Comparison of ENCODE assay signal across 10 cellular contexts in genomic region chr5:72954389-72954788, GRCh38. TPM values are rescaled to one million over a fixed set of nuclear protein-coding genes. Genes with fewer than 3 reads are reported as not detected.
DNase-seq lines count a peak whose midpoint lies in the region; ATAC-seq, FAIRE-seq and TF ChIP-seq lines count a peak whose summit lies in the region.
"Had no signal": no experiment of that assay in that cellular context is flagged by ENCODE, and none has a peak within 500 bp of the region (broad histone marks: within the 10 kb centered on the region; RNA-seq: fewer than 3 reads in every experiment).

No MANE protein-coding gene starts in this region.

- peaks cover 29 to 59% of the 10 kb centered on the region in 2 donors for H3K27me3 Mint-ChIP-seq in CD8-positive, alpha-beta memory T cell
- H3K27me3 Mint-ChIP-seq in neural crest cell (ENCODE audit: low read depth) = peaks cover 4% of the 10 kb centered on the region

- peaks cover 0 to 10% (median 0%) of the 10 kb centered on the region in 3 donors for H3K36me3 Mint-ChIP-seq in CD8-positive, alpha-beta memory T cell
- no peaks in the 10 kb centered on the region for H3K36me3 Mint-ChIP-seq in neural crest cell (ENCODE audit: low read depth)

- H3K9me3 ChIP-seq in CD8-positive, alpha-beta memory T cell (ENCODE audit: low read length) = no peaks in the 10 kb centered on the region
- H3K9me3 ChIP-seq in pancreas = no peaks in the 10 kb centered on the region

- peak overlapping the region; percentile 97; the same call in 1 of the 2 replicates for H3K4me2 ChIP-seq in KMS-11

- DNase-seq in CD8-positive, alpha-beta memory T cell = no peak
- no peak for DNase-seq in epithelial cell of proximal tubule (ENCODE audit: low read depth)
- no peak for DNase-seq in neural crest cell (ENCODE audit: low read depth, low spot score)
- no peak for DNase-seq in NCI-H2196 treated with DMSO at 0.1 percent for 48 hours (lab: John Stamatoyannopoulos, UW; ENCODE audit: unreplicated experiment)
- no peak for DNase-seq in stimulated activated naive CD8-positive, alpha-beta T cell treated with anti-CD3 and anti-CD28 coated beads, Interleukin-15, Interleukin-2, amounts not matched to agents 100 U/mL and 50 U/mL, for 24 hours
- no peak for DNase-seq in pancreas
- DNase-seq: NCI-H1694 treated with DMSO at 0.1 percent for 48 hours, right cardiac atrium had no signal

- TF ChIP-seq CTCF in KMS-11 (conservative IDR thresholded peaks at IDR 0.05; ENCODE audit: low read depth, low read length) (no peak), epithelial cell of proximal tubule (conservative IDR thresholded peaks at IDR 0.05; ENCODE audit: low read depth, low read length) (no peak), neural crest cell (conservative IDR thresholded peaks at IDR 0.05) (no peak), pancreas (IDR thresholded peaks at IDR 0.05) (no peak)

- intact Hi-C loops in pancreas (cut with DNase I) = no loop called here

- H3K4me3 Mint-ChIP-seq in CD8-positive, alpha-beta memory T cell = peak overlapping the region; percentile 26 to 96 (median 91)
- peak overlapping the region; percentile 95 for H3K4me3 Mint-ChIP-seq in neural crest cell

- 67 to 74% methylated on average over 7 of the region's 7 CpGs for WGBS in pancreas, 2 donors

- H2AFZ ChIP-seq in KMS-11 (ENCODE audit: low read depth) = no peak overlapping the region

- H3K27ac ChIP-seq in CD8-positive, alpha-beta memory T cell (ENCODE audit: low read depth, low read length) = no peak overlapping the region
- H3K27ac ChIP-seq in KMS-11 (no peak overlapping the region), pancreas (peak overlapping the region in 2 of 4 donors; percentile 91 to 98)

- H3K27ac Mint-ChIP-seq in CD8-positive, alpha-beta memory T cell = peak overlapping the region in 1 of 8 donors; percentile 69
- H3K27ac Mint-ChIP-seq in neural crest cell (ENCODE audit: unreplicated experiment) = no peak overlapping the region

- H3K4me3 ChIP-seq in CD8-positive, alpha-beta memory T cell (ENCODE audit: low read length) = no peak overlapping the region
- H3K4me3 ChIP-seq in KMS-11 (IDR thresholded peaks at IDR 0.05; ENCODE audit: insufficient read depth, low read depth, low read length) = no peak overlapping the region
- peak overlapping the region; percentile 77 for H3K4me3 ChIP-seq in epithelial cell of proximal tubule (ENCODE audit: low read depth, low read length)
- H3K4me3 ChIP-seq in pancreas = peak overlapping the region in 1 of 4 donors; percentile 84

- POLR2A ChIA-PET in CD8-positive, alpha-beta memory T cell (lab: Charles Lee) = no interaction called here

- CTCF ChIA-PET in CD8-positive, alpha-beta memory T cell (lab: Charles Lee) = interaction anchor here (1.0 to 2.4 kb wide), 3 partner anchors 29 to 247 kb away, joined by 3 to 7 read pairs (median 3); no protein-coding TSS in a partner anchor

- no peak overlapping the region for H3K9ac ChIP-seq in KMS-11

- H4K20me1 ChIP-seq in KMS-11 (ENCODE audit: insufficient read depth) = no peaks in the 10 kb centered on the region

- ATAC-seq in stimulated activated naive CD8-positive, alpha-beta T cell treated with anti-CD3 and anti-CD28 coated beads, Interleukin-15, Interleukin-2, amounts not matched to agents 100 U/mL and 50 U/mL, for 24 hours = no peak
- ATAC-seq in pancreas = no peak
- no peak for ATAC-seq in GM21423 (IDR thresholded peaks at IDR 0.05; ENCODE audit: unreplicated experiment)

- H3K79me2 ChIP-seq in KMS-11 (ENCODE audit: insufficient read depth, low read depth) = peaks cover 11% of the 10 kb centered on the region; the same call in 1 of the 2 replicates

- H3K36me3 ChIP-seq in CD8-positive, alpha-beta memory T cell (ENCODE audit: insufficient read depth, low read length) = no peaks in the 10 kb centered on the region
- H3K36me3 ChIP-seq in KMS-11 (ENCODE audit: insufficient read depth) (no peaks in the 10 kb centered on the region), pancreas (no peaks in the 10 kb centered on the region)

- peaks cover 6% of the 10 kb centered on the region for H3K4me1 ChIP-seq in CD8-positive, alpha-beta memory T cell (ENCODE audit: insufficient read depth, low read length)
- peaks cover 18% of the 10 kb centered on the region for H3K4me1 ChIP-seq in KMS-11 (ENCODE audit: low read depth, poor library complexity, severe bottlenecking)
- H3K4me1 ChIP-seq in pancreas = peaks cover 0 to 24% (median 13%) of the 10 kb centered on the region in 3 donors

- no peak for FAIRE-seq in pancreas (lab: Jason Lieb, UNC)

- peaks cover 0 to 3% (median 0%) of the 10 kb centered on the region in 5 donors for H3K9me3 Mint-ChIP-seq in CD8-positive, alpha-beta memory T cell
- H3K9me3 Mint-ChIP-seq in neural crest cell = no peaks in the 10 kb centered on the region

- peaks cover 8% of the 10 kb centered on the region for H3K27me3 ChIP-seq in CD8-positive, alpha-beta memory T cell (ENCODE audit: insufficient read depth, low read length, poor library complexity, severe bottlenecking)
- H3K27me3 ChIP-seq in KMS-11 (ENCODE audit: insufficient read depth, low read depth) (no peaks in the 10 kb centered on the region; the same call in 1 of the 2 replicates), pancreas (no peaks in the 10 kb centered on the region)

- H3K4me1 Mint-ChIP-seq in CD8-positive, alpha-beta memory T cell = peaks cover 16 to 32% (median 18%) of the 10 kb centered on the region in 3 donors
- peaks cover 34% of the 10 kb centered on the region for H3K4me1 Mint-ChIP-seq in neural crest cell

RNA-seq across cellular contexts. Expression of gene FCHO2, which starts 1.5 kb away (rescaled TPM):
- 1 to 10 TPM; 3.9 to 4.2 TPM for total RNA-seq in CD8-positive, alpha-beta memory T cell
- 0.98 TPM for polyA plus RNA-seq in CD8-positive, alpha-beta memory T cell
- 5.5 and 5.9 TPM in 2 replicates for total RNA-seq in epithelial cell of proximal tubule
- 11.1 and 14.6 TPM in 2 replicates for total RNA-seq in neural crest cell
- 10 to 100 TPM; 11.9 to 28.1 (median 12.6) TPM for total RNA-seq in pancreas
- 1 to 10 TPM; 4.6 to 5.9 TPM for polyA plus RNA-seq in pancreas
